1 cellular context compared by ENCODE assay signal in the genomic region with DNA sequence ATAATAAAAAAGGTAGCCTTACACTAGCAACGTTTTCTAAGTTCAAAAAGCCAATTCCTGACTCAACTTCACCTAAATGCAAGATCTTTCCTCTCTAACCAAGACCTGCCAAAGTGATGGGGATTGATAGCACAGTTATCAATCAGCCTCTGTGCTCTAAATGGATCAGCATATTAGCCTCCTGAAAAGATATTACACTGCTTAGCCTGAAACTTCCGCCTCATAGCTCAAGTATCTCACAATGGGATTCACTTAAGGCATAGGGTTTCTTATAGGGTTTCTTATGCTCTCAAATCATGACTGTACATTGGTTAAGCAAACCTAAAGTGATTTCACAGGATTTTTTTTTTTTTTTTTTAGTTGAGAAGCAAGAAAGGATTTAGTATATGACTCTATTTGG.
TF ChIP-seq lines count a peak whose summit lies in the region.

No MANE protein-coding gene starts in this region.

TF ChIP-seq in HCT116, 20 proteins besides CTCF, POLR2A, EP300 and RAD21 (continued from another document):
- TF ChIP-seq, protein P1, sequence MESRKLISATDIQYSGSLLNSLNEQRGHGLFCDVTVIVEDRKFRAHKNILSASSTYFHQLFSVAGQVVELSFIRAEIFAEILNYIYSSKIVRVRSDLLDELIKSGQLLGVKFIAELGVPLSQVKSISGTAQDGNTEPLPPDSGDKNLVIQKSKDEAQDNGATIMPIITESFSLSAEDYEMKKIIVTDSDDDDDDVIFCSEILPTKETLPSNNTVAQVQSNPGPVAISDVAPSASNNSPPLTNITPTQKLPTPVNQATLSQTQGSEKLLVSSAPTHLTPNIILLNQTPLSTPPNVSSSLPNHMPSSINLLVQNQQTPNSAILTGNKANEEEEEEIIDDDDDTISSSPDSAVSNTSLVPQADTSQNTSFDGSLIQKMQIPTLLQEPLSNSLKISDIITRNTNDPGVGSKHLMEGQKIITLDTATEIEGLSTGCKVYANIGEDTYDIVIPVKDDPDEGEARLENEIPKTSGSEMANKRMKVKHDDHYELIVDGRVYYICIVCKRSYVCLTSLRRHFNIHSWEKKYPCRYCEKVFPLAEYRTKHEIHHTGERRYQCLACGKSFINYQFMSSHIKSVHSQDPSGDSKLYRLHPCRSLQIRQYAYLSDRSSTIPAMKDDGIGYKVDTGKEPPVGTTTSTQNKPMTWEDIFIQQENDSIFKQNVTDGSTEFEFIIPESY (IDR thresholded peaks at IDR 0.05; ENCODE audit: extremely low read depth, insufficient replicate concordance, low read length) = no peak
- TF ChIP-seq POLR2AphosphoS5 (IDR thresholded peaks at IDR 0.05; ENCODE audit: low read depth, low read length) (no peak), ZFX (IDR thresholded peaks at IDR 0.05) (no peak), YY1 (IDR thresholded peaks at IDR 0.05; ENCODE audit: extremely low read depth, insufficient replicate concordance, low read depth, low read length) (no peak), SP1 (IDR thresholded peaks at IDR 0.05; ENCODE audit: low read depth) (no peak), SIN3A (IDR thresholded peaks at IDR 0.05; ENCODE audit: low read depth) (no peak), EZH2phosphoT487 (IDR thresholded peaks at IDR 0.05; ENCODE audit: borderline replicate concordance) (no peak), EZH2 (IDR thresholded peaks at IDR 0.05) (no peak), CEBPB (IDR thresholded peaks at IDR 0.05; ENCODE audit: low read depth) (no peak), CBX3 (IDR thresholded peaks at IDR 0.05; ENCODE audit: low read depth) (no peak), TCF7L2 (IDR thresholded peaks at IDR 0.05; ENCODE audit: borderline replicate concordance, extremely low read depth, insufficient read depth, insufficient read length) (no peak), ELF1 (IDR thresholded peaks at IDR 0.05; ENCODE audit: borderline replicate concordance, low read depth) (no peak), FOSL1 (IDR thresholded peaks at IDR 0.05; ENCODE audit: low read depth) (no peak)
- TF ChIP-seq, protein P2, sequence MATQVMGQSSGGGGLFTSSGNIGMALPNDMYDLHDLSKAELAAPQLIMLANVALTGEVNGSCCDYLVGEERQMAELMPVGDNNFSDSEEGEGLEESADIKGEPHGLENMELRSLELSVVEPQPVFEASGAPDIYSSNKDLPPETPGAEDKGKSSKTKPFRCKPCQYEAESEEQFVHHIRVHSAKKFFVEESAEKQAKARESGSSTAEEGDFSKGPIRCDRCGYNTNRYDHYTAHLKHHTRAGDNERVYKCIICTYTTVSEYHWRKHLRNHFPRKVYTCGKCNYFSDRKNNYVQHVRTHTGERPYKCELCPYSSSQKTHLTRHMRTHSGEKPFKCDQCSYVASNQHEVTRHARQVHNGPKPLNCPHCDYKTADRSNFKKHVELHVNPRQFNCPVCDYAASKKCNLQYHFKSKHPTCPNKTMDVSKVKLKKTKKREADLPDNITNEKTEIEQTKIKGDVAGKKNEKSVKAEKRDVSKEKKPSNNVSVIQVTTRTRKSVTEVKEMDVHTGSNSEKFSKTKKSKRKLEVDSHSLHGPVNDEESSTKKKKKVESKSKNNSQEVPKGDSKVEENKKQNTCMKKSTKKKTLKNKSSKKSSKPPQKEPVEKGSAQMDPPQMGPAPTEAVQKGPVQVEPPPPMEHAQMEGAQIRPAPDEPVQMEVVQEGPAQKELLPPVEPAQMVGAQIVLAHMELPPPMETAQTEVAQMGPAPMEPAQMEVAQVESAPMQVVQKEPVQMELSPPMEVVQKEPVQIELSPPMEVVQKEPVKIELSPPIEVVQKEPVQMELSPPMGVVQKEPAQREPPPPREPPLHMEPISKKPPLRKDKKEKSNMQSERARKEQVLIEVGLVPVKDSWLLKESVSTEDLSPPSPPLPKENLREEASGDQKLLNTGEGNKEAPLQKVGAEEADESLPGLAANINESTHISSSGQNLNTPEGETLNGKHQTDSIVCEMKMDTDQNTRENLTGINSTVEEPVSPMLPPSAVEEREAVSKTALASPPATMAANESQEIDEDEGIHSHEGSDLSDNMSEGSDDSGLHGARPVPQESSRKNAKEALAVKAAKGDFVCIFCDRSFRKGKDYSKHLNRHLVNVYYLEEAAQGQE (IDR thresholded peaks at IDR 0.05; ENCODE audit: low read depth) = no peak
- TF ChIP-seq, protein P3, sequence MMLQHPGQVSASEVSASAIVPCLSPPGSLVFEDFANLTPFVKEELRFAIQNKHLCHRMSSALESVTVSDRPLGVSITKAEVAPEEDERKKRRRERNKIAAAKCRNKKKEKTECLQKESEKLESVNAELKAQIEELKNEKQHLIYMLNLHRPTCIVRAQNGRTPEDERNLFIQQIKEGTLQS (IDR thresholded peaks at IDR 0.05) = no peak
